In genomic region chr11:62959077-62959980, GRCh38 we compare ENCODE assay signal across 30 cellular contexts. TPM values are rescaled to one million over a fixed set of nuclear protein-coding genes. Genes with fewer than 3 reads are reported as not detected.
DNase-seq lines count a peak whose midpoint lies in the region; ATAC-seq and TF ChIP-seq lines count a peak whose summit lies in the region.
"Had no signal": no experiment of that assay in that cellular context is flagged by ENCODE, and none has a peak within 500 bp of the region (broad histone marks: within the 10 kb centered on the region; RNA-seq: fewer than 3 reads in every experiment).

No MANE protein-coding gene starts in this region.

- no peak overlapping the region for H2BK120ac ChIP-seq in neuronal stem cell (ENCODE audit: low read depth, low read length)

- H3K4ac ChIP-seq in neuronal stem cell (ENCODE audit: low read length): no peak overlapping the region

- H3K36me3 ChIP-seq in left ventricle myocardium inferior (no peaks in the 10 kb centered on the region), neuronal stem cell (replicated peaks in 1 of 2; ENCODE audit: control insufficient read depth in 2 of 2, insufficient read depth in 2 of 2, low read length in 2 of 2) (no peaks in the 10 kb centered on the region), sigmoid colon (no peaks in the 10 kb centered on the region)
- H3K36me3 ChIP-seq: heart right ventricle, thyroid gland had no signal

- peak overlapping the region; percentile 58 for H2BK15ac ChIP-seq in neuronal stem cell (ENCODE audit: low read length)

- H3K27ac ChIP-seq in left ventricle myocardium inferior (replicated peaks) (peak overlapping the region; percentile 4), right cardiac atrium (ENCODE audit: low read length) (no peak overlapping the region), neuronal stem cell (replicated peaks; ENCODE audit: low read length) (no peak overlapping the region), sigmoid colon (peak overlapping the region in 2 of 4 donors; percentile 4 to 42)
- H3K27ac ChIP-seq: foreskin keratinocyte, thyroid gland had no signal

- DNase-seq in left ventricle myocardium inferior (no peak), right cardiac atrium (no peak), islet precursor cell (peak; percentile 37), neuronal stem cell (ENCODE audit: low spot score) (no peak), NCI-H345 treated with DMSO at 0.1 percent for 48 hours (lab: John Stamatoyannopoulos, UW; ENCODE audit: unreplicated experiment) (no peak), sigmoid colon (no peak)
- DNase-seq in activated CD4-positive, alpha-beta T cell treated with anti-CD3 and anti-CD28 coated beads for 4 hours: no peak
- DNase-seq: activated CD4-positive, alpha-beta T cell treated with anti-CD3 and anti-CD28 coated beads for 48 hours; activated gamma-delta T cell; activated naive CD8-positive, alpha-beta T cell treated with anti-CD3 and anti-CD28 coated beads, Interleukin-2, amount 10 ng/mL, durations not matched to agents 7 days and 5 days; activated T-cell treated with anti-CD3 and anti-CD28 coated beads, Interleukin-2, amount 50 U/mL, for 1 hour; CD4-positive, alpha-beta memory T cell; effector memory CD8-positive, alpha-beta T cell; natural killer cell; NCI-H1092 treated with DMSO at 0.1 percent for 48 hours; NCI-H187 treated with DMSO at 0.1 percent for 48 hours; NCI-H524 treated with DMSO at 0.1 percent for 48 hours; NK-92 treated with Interleukin-12 subunit alpha and Interleukin-12 subunit beta, amount 100 ng/mL, for 24 hours; PC-3; stimulated activated naive CD8-positive, alpha-beta T cell treated with anti-CD3 and anti-CD28 coated beads, Interleukin-15, amount 100 ng/mL, for 72 hours; thyroid gland had no signal

- H2BK5ac ChIP-seq in neuronal stem cell (ENCODE audit: low read length): no peak overlapping the region

- H4K91ac ChIP-seq in neuronal stem cell (ENCODE audit: low read depth, low read length, poor library complexity): no peak overlapping the region

- H4K8ac ChIP-seq in neuronal stem cell (ENCODE audit: low read depth, low read length): peak overlapping the region; percentile 23

- H3K9me3 ChIP-seq in left ventricle myocardium inferior (replicated peaks) (no peaks in the 10 kb centered on the region), right cardiac atrium (ENCODE audit: control insufficient read depth, low read length) (no peaks in the 10 kb centered on the region), neuronal stem cell (replicated peaks in 1 of 2; ENCODE audit: control insufficient read depth in 2 of 2, insufficient read depth in 1 of 2, low read depth in 1 of 2, low read length in 2 of 2) (no peaks in the 10 kb centered on the region), sigmoid colon (no peaks in the 10 kb centered on the region)
- H3K9me3 ChIP-seq: heart right ventricle, thyroid gland had no signal

- intact Hi-C loops in left ventricle myocardium inferior (cut with micrococcal nuclease): no loop called here
- intact Hi-C loops in right cardiac atrium (cut with DNase I): no loop called here
- intact Hi-C loops in sigmoid colon (cut with DNase I): no loop called here

- H2AFZ ChIP-seq in neuronal stem cell (ENCODE audit: low read length): no peak overlapping the region
- H2AFZ ChIP-seq: GM23338 had no signal

- no peak overlapping the region for H2BK12ac ChIP-seq in neuronal stem cell (ENCODE audit: low read length)

- H3K23ac ChIP-seq in neuronal stem cell (ENCODE audit: low read depth, low read length, poor library complexity): peak overlapping the region; percentile 35

- H2AK5ac ChIP-seq in neuronal stem cell (ENCODE audit: low read depth, low read length): no peak overlapping the region

- no peak for TF ChIP-seq POLR2A in sigmoid colon (IDR thresholded peaks at IDR 0.05)

- no peak for ATAC-seq in right cardiac atrium
- ATAC-seq in HG02759 (IDR thresholded peaks at IDR 0.05; ENCODE audit: unreplicated experiment): no peak
- ATAC-seq: effector memory CD8-positive, alpha-beta T cell; GM23338; natural killer cell; PC-3; stimulated activated naive CD8-positive, alpha-beta T cell treated with anti-CD3 and anti-CD28 coated beads, Interleukin-15, amount 100 ng/mL, for 72 hours had no signal

- peaks cover 16% of the 10 kb centered on the region for H3K27me3 ChIP-seq in left ventricle myocardium inferior (ENCODE audit: low read depth)
- no peaks in the 10 kb centered on the region for H3K27me3 ChIP-seq in right cardiac atrium (ENCODE audit: control insufficient read depth, insufficient read depth)
- no peaks in the 10 kb centered on the region for H3K27me3 ChIP-seq in neuronal stem cell (ENCODE audit: control insufficient read depth in 3 of 3, insufficient read depth in 3 of 3, low read depth in 1 of 3, low read length in 3 of 3)
- no peaks in the 10 kb centered on the region for H3K27me3 ChIP-seq in sigmoid colon
- H3K27me3 ChIP-seq: foreskin keratinocyte, thyroid gland had no signal

- 63% methylated on average over 4 of the region's 4 CpGs for WGBS in right cardiac atrium
- WGBS in neuronal stem cell (ENCODE audit: extremely low coverage in 2 of 2, insufficient read length in 2 of 2, insufficient replicate concordance in 1 of 2), 2 donors: no CpG with 5 or more reads among the region's 4 CpGs
- 78 to 88% methylated on average over 4 of the region's 4 CpGs for WGBS in sigmoid colon, 2 donors

- no peak for TF ChIP-seq EP300 in sigmoid colon (IDR thresholded peaks at IDR 0.05)

- peaks cover 16% of the 10 kb centered on the region for H3K4me1 ChIP-seq in left ventricle myocardium inferior
- H3K4me1 ChIP-seq in right cardiac atrium (ENCODE audit: control insufficient read depth, insufficient read depth, low read length): no peaks in the 10 kb centered on the region
- peaks cover 0 to 7% of the 10 kb centered on the region in 2 donors for H3K4me1 ChIP-seq in neuronal stem cell (ENCODE audit: control insufficient read depth in 2 of 2, insufficient read depth in 1 of 2, low read depth in 1 of 2, low read length in 2 of 2)
- H3K4me1 ChIP-seq in sigmoid colon: peaks cover 0 to 16% (median 14%) of the 10 kb centered on the region in 4 donors
- H3K4me1 ChIP-seq: foreskin keratinocyte had no signal

- no peak overlapping the region for H3K14ac ChIP-seq in neuronal stem cell (ENCODE audit: low read length)

- TF ChIP-seq CTCF in left ventricle myocardium inferior (IDR thresholded peaks at IDR 0.05; ENCODE audit: borderline replicate concordance): no peak
- no peak for TF ChIP-seq CTCF in sigmoid colon (IDR thresholded peaks at IDR 0.05)

- no peak overlapping the region for H3K4me2 ChIP-seq in neuronal stem cell (ENCODE audit: insufficient read depth, low read length, poor library complexity, severe bottlenecking)
- H3K4me2 ChIP-seq: GM23338 had no signal

- peak overlapping the region; percentile 60 for H3K18ac ChIP-seq in neuronal stem cell (ENCODE audit: low read length)

- no peaks in the 10 kb centered on the region for H3K79me1 ChIP-seq in neuronal stem cell (ENCODE audit: low read depth, low read length)

- peak overlapping the region; percentile 50 for H3K9ac ChIP-seq in neuronal stem cell (ENCODE audit: low read depth, low read length, poor library complexity)

- H3K4me3 ChIP-seq in left ventricle myocardium inferior: no peak overlapping the region
- no peak overlapping the region for H3K4me3 ChIP-seq in right cardiac atrium (ENCODE audit: low read length)
- no peak overlapping the region for H3K4me3 ChIP-seq in neuronal stem cell (ENCODE audit: low read length in 2 of 2)
- no peak overlapping the region for H3K4me3 ChIP-seq in sigmoid colon
- H3K4me3 ChIP-seq: GM23338, heart right ventricle, thyroid gland had no signal

RNA-seq across cellular contexts. Expression of gene SLC22A6, which starts 25.4 kb away (rescaled TPM):
- total RNA-seq in left ventricle myocardium inferior: not detected
- total RNA-seq in right cardiac atrium: not detected
- polyA plus RNA-seq in right cardiac atrium: not detected
- polyA plus RNA-seq in neuronal stem cell (2013, experiment 1 of 2): not detected
- not detected for polyA plus RNA-seq in neuronal stem cell (2013, experiment 2 of 2)
- total RNA-seq in sigmoid colon: not detected
- not detected for polyA plus RNA-seq in sigmoid colon
- total RNA-seq: activated CD8-positive, alpha-beta memory T cell treated with anti-CD3 and anti-CD28 coated beads for 36 hours; activated naive CD8-positive, alpha-beta T cell treated with anti-CD3 and anti-CD28 coated beads, Interleukin-2, amount 10 ng/mL, durations not matched to agents 7 days and 5 days; astrocyte; CD4-positive, alpha-beta memory T cell; esophagus mucosa; foreskin keratinocyte; GM23338; heart right ventricle; IMR-90; natural killer cell; PC-3; T-helper 2 cell treated with Interferon-gamma antibody and Interleukin-4, amounts not matched to agents 100 ng/mL and 5 ng/mL, for 36 hours; thyroid gland had no signal
- polyA plus RNA-seq: CD4-positive, alpha-beta memory T cell; foreskin keratinocyte; GM23338; heart right ventricle; IMR-90 had no signal

RNA-seq across cellular contexts. Expression of gene CHRM1, which starts 38.2 kb away (rescaled TPM):
- not detected for total RNA-seq in left ventricle myocardium inferior
- under 1 TPM in 2 of 4 donors, not detected in 2; 0.09 to 0.24 TPM for total RNA-seq in right cardiac atrium
- 0.07 TPM for polyA plus RNA-seq in right cardiac atrium
- not detected for polyA plus RNA-seq in neuronal stem cell (2013, experiment 1 of 2)
- not detected for polyA plus RNA-seq in neuronal stem cell (2013, experiment 2 of 2)
- total RNA-seq in sigmoid colon: under 1 TPM; 0.16 to 0.55 (median 0.38) TPM
- under 1 TPM in 1 of 3 donors, not detected in 2; 0.60 TPM for polyA plus RNA-seq in sigmoid colon
- total RNA-seq: activated CD8-positive, alpha-beta memory T cell treated with anti-CD3 and anti-CD28 coated beads for 36 hours; activated naive CD8-positive, alpha-beta T cell treated with anti-CD3 and anti-CD28 coated beads, Interleukin-2, amount 10 ng/mL, durations not matched to agents 7 days and 5 days; astrocyte; CD4-positive, alpha-beta memory T cell; esophagus mucosa; foreskin keratinocyte; heart right ventricle; IMR-90; natural killer cell; PC-3; T-helper 2 cell treated with Interferon-gamma antibody and Interleukin-4, amounts not matched to agents 100 ng/mL and 5 ng/mL, for 36 hours; thyroid gland had no signal
- polyA plus RNA-seq: CD4-positive, alpha-beta memory T cell; foreskin keratinocyte; heart right ventricle; IMR-90 had no signal

RNA-seq across cellular contexts. Expression of gene SLC22A8, which starts 56.3 kb away (rescaled TPM):
- total RNA-seq in left ventricle myocardium inferior (not detected), right cardiac atrium (not detected), sigmoid colon (not detected)
- polyA plus RNA-seq in right cardiac atrium (not detected), sigmoid colon (not detected)
- polyA plus RNA-seq in neuronal stem cell (2013, experiment 1 of 2): not detected
- not detected for polyA plus RNA-seq in neuronal stem cell (2013, experiment 2 of 2)
- total RNA-seq: activated CD8-positive, alpha-beta memory T cell treated with anti-CD3 and anti-CD28 coated beads for 36 hours; activated naive CD8-positive, alpha-beta T cell treated with anti-CD3 and anti-CD28 coated beads, Interleukin-2, amount 10 ng/mL, durations not matched to agents 7 days and 5 days; astrocyte; CD4-positive, alpha-beta memory T cell; esophagus mucosa; foreskin keratinocyte; GM23338; heart right ventricle; IMR-90; natural killer cell; PC-3; T-helper 2 cell treated with Interferon-gamma antibody and Interleukin-4, amounts not matched to agents 100 ng/mL and 5 ng/mL, for 36 hours; thyroid gland had no signal
- polyA plus RNA-seq: CD4-positive, alpha-beta memory T cell; foreskin keratinocyte; GM23338; heart right ventricle; IMR-90 had no signal
